ENCODE assay signal across 6 cellular contexts in the genomic region with DNA sequence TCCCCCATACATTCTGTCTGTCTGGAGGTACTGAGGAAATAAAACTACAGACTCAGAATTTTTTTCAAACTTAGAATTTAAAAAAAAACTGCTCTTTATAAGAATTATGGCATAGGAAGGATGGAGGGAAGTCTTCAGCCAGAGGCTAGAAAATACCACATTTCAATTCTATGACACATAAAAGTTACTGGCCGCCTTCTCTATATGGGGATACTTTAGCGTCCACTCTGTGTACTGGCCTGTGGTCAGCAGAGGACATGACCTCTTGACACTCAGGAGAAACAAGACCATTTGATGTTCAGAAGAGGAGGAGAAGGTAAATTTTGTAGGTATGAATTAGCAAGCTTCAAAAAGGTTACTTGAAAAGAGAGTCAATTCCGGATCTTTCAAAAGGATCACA.
"Had no signal": no experiment of that assay in that cellular context is flagged by ENCODE, and none has a peak within 500 bp of the region (broad histone marks: within the 10 kb centered on the region; RNA-seq: fewer than 3 reads in every experiment).

No MANE protein-coding gene starts in this region.

- H3K4me3 ChIP-seq: GM23338 had no signal

- DNase-seq: H9, HCEC 1CT, KG1 had no signal

- H3K27ac ChIP-seq: HL-60 had no signal

- ATAC-seq: GM23338, HepG2 had no signal
